Comparison of ENCODE assay signal across 16 cellular contexts in genomic region chr11:12441081-12441801, GRCh38.
DNase-seq lines count a peak whose midpoint lies in the region; ATAC-seq, FAIRE-seq and TF ChIP-seq lines count a peak whose summit lies in the region.
"Had no signal": no experiment of that assay in that cellular context is flagged by ENCODE, and none has a peak within 500 bp of the region (broad histone marks: within the 10 kb centered on the region; RNA-seq: fewer than 3 reads in every experiment).

No MANE protein-coding gene starts in this region.

- H3K27me3 Mint-ChIP-seq in osteocyte (ENCODE audit: unreplicated experiment) = no peaks in the 10 kb centered on the region
- H3K27me3 Mint-ChIP-seq: progenitor cell of endocrine pancreas had no signal

- H3K4me3 ChIP-seq in PC-3 (ENCODE audit: low read length) (no peak overlapping the region), PC-9 (no peak overlapping the region)

- H3K27ac ChIP-seq in PC-3 (ENCODE audit: low read length) = no peak overlapping the region
- no peak overlapping the region for H3K27ac ChIP-seq in PC-9

- intact Hi-C loops in PC-3 (cut with micrococcal nuclease) = no loop called here
- intact Hi-C loops in PC-9 (cut with micrococcal nuclease; ENCODE audit: unreplicated experiment) = no loop called here

- no peaks in the 10 kb centered on the region for H3K27me3 ChIP-seq in PC-3 (ENCODE audit: low read length)
- no peaks in the 10 kb centered on the region for H3K27me3 ChIP-seq in PC-9 (ENCODE audit: insufficient read depth, low read depth)

- H3K36me3 ChIP-seq in PC-3 (ENCODE audit: low read depth, low read length) = no peaks in the 10 kb centered on the region
- H3K36me3 ChIP-seq in PC-9 (ENCODE audit: low read depth) = no peaks in the 10 kb centered on the region

- no peak overlapping the region for H3K9ac ChIP-seq in PC-3 (ENCODE audit: low read length)

- peaks cover 8% of the 10 kb centered on the region; the same call in 1 of the 2 replicates for H3K4me1 ChIP-seq in PC-3 (ENCODE audit: insufficient read depth, low read length)
- H3K4me1 ChIP-seq in PC-9 (replicated peaks; ENCODE audit: insufficient read depth) = no peaks in the 10 kb centered on the region

- peak; percentile 95 for FAIRE-seq in endometrium (lab: Jason Lieb, UNC)
- no peak for FAIRE-seq in frontal cortex (lab: Jason Lieb, UNC)

- peaks cover 14% of the 10 kb centered on the region for H3K36me3 Mint-ChIP-seq in osteocyte (ENCODE audit: unreplicated experiment)
- H3K36me3 Mint-ChIP-seq: naive B cell had no signal

- POLR2A ChIA-PET in PC-3 (lab: Charles Lee; ENCODE audit: unreplicated experiment) (no interaction called here), PC-9 (lab: Charles Lee; ENCODE audit: unreplicated experiment) (interaction anchor here (0.5 kb wide), 1 partner anchor 39 kb away, joined by 23 read pairs; no protein-coding TSS in a partner anchor)

- peak overlapping the region; percentile 69 for H3K27ac Mint-ChIP-seq in osteocyte (ENCODE audit: unreplicated experiment)
- H3K27ac Mint-ChIP-seq: activated T-helper 2 cell treated with anti-CD3 and anti-CD28 coated beads, Interferon-gamma antibody, Interleukin-2, Interleukin-4, amounts not matched to agents 10 μg/mL and 5 μg/mL and 100 μg/mL, durations not matched to agents 14 hours and 24 hours and 36 hours; naive B cell; progenitor cell of endocrine pancreas had no signal

- H3K9me2 ChIP-seq in PC-3 (replicated peaks; ENCODE audit: low read length) = no peaks in the 10 kb centered on the region
- H3K9me2 ChIP-seq in PC-9 (ENCODE audit: insufficient read depth) = no peaks in the 10 kb centered on the region

- TF ChIP-seq CTCF in PC-3 (conservative IDR thresholded peaks at IDR 0.05; ENCODE audit: low read depth, low read length) (no peak), osteocyte (IDR thresholded peaks at IDR 0.05) (no peak), PC-9 (conservative IDR thresholded peaks at IDR 0.05) (no peak)

- H4K20me1 ChIP-seq in PC-3 (ENCODE audit: low read length) (no peaks in the 10 kb centered on the region), PC-9 (ENCODE audit: insufficient read depth) (no peaks in the 10 kb centered on the region)

- no peaks in the 10 kb centered on the region for H3F3A ChIP-seq in PC-3 (ENCODE audit: low read length, unreplicated experiment)
- H3F3A ChIP-seq in PC-9 (ENCODE audit: insufficient read depth, low read depth) = no peaks in the 10 kb centered on the region

- DNase-seq in DMS 273 treated with DMSO at 0.1 percent for 48 hours (lab: John Stamatoyannopoulos, UW) = peak; percentile 14
- DNase-seq in PC-3 = peak; percentile 48
- no peak for DNase-seq in osteocyte (ENCODE audit: extremely low spot score, unreplicated experiment)
- DNase-seq in frontal cortex (ENCODE audit: low spot score in 2 of 2) = no peak
- no peak for DNase-seq in PC-9
- DNase-seq: activated CD8-positive, alpha-beta memory T cell treated with anti-CD3 and anti-CD28 coated beads for 24 hours; COR-L47; cortex of kidney; naive B cell; NCI-H1105 treated with DMSO at 0.1 percent for 48 hours had no signal

- H3K4me1 Mint-ChIP-seq in osteocyte (ENCODE audit: unreplicated experiment) = peaks cover 40% of the 10 kb centered on the region

- H2AFZ ChIP-seq in PC-3 (ENCODE audit: low read length) = no peak overlapping the region
- H2AFZ ChIP-seq in PC-9 = no peak overlapping the region

- no peaks in the 10 kb centered on the region for H3K9me3 Mint-ChIP-seq in osteocyte (ENCODE audit: unreplicated experiment)
- H3K9me3 Mint-ChIP-seq: activated T-helper 2 cell treated with anti-CD3 and anti-CD28 coated beads, Interferon-gamma antibody, Interleukin-2, Interleukin-4, amounts not matched to agents 10 μg/mL and 5 μg/mL and 100 μg/mL, durations not matched to agents 14 hours and 24 hours and 36 hours had no signal

- H3K4me3 Mint-ChIP-seq in osteocyte (ENCODE audit: unreplicated experiment) = no peak overlapping the region
- H3K4me3 Mint-ChIP-seq: naive B cell had no signal

- H3K4me2 ChIP-seq in PC-3 (ENCODE audit: low read length) (peak overlapping the region; percentile 26; the same call in 1 of the 2 replicates), PC-9 (no peak overlapping the region)

- BruUV-seq in PC-3 (replicated peaks; lab: Mats Ljungman, UMichigan) (no TSS peak), PC-9 (replicated peaks; lab: Mats Ljungman, UMichigan) (no TSS peak)

- no peaks in the 10 kb centered on the region for H3K9me3 ChIP-seq in PC-3 (ENCODE audit: low read length)
- no peaks in the 10 kb centered on the region for H3K9me3 ChIP-seq in PC-9 (ENCODE audit: insufficient read depth, low read depth)

- peak; percentile 82 for ATAC-seq in PC-3
- no peak for ATAC-seq in HG02981 (IDR thresholded peaks at IDR 0.05; ENCODE audit: unreplicated experiment)
- no peak for ATAC-seq in HG03045 (IDR thresholded peaks at IDR 0.05; ENCODE audit: unreplicated experiment)
- ATAC-seq: HCT116 had no signal

- CTCF ChIA-PET in PC-3 (lab: Charles Lee) (interaction anchor here (0.5 to 0.6 kb wide), 2 partner anchors 152 to 362 kb away, joined by 3 read pairs; no protein-coding TSS in a partner anchor), PC-9 (lab: Charles Lee) (no interaction called here)

- H3K79me2 ChIP-seq in PC-3 (ENCODE audit: low read length) (no peaks in the 10 kb centered on the region), PC-9 (ENCODE audit: low read depth) (no peaks in the 10 kb centered on the region)

Comparison
In these comparisons a context has a peak if more than half of its experiments do, and no peak if none do; other contexts are left out.
1. DNase-seq: peak in DMS 273 treated with DMSO at 0.1 percent for 48 hours (single experiment) and PC-3 (single experiment); none in osteocyte (single experiment), frontal cortex (0 of 2) and PC-9 (0 of 2).